9 cellular contexts compared by ENCODE assay signal in the genomic region with DNA sequence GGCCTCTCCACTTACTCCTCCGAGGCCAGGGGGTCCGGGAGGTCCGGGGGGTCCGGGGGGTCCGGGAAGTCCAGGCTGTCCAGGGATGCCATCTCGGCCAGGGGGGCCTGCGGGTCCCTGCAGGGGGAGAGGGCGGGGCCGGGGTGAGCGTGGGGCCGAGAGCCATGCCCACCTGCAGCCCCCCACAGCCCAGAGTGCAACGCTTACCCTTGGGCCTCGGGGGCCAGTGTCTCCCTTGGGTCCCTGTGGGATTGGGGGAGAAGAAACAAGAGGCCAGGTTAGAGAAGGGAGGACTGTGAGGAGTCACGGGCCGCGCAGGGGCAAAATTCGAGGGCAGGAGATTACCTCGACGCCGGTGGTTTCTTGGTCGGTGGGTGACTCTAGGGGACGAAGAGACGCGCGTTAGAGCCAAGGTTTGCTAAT. TPM values are rescaled to one million over a fixed set of nuclear protein-coding genes. Genes with fewer than 3 reads are reported as not detected.
DNase-seq lines count a peak whose midpoint lies in the region; ATAC-seq, FAIRE-seq and TF ChIP-seq lines count a peak whose summit lies in the region.
"Had no signal": no experiment of that assay in that cellular context is flagged by ENCODE, and none has a peak within 500 bp of the region (broad histone marks: within the 10 kb centered on the region; RNA-seq: fewer than 3 reads in every experiment).

No MANE protein-coding gene starts in this region.

- no peaks in the 10 kb centered on the region for H3K9me3 Mint-ChIP-seq in CD8-positive, alpha-beta T cell

- no peaks in the 10 kb centered on the region for H3K36me3 ChIP-seq in CD8-positive, alpha-beta T cell (ENCODE audit: insufficient read depth, low read length)
- H3K36me3 ChIP-seq in heart right ventricle (peaks cover 0 to 51% (median 26%) of the 10 kb centered on the region in 9 donors), rectal smooth muscle tissue (ENCODE audit: control insufficient read depth, insufficient read depth, low read length) (peaks cover 35% of the 10 kb centered on the region)

- POLR2A ChIA-PET in CD8-positive, alpha-beta T cell (lab: Charles Lee): no interaction called here

- peaks cover 12% of the 10 kb centered on the region for H3K27me3 ChIP-seq in CD8-positive, alpha-beta T cell (ENCODE audit: insufficient read depth, low read length)
- H3K27me3 ChIP-seq in heart right ventricle (peaks cover 0 to 47% (median 29%) of the 10 kb centered on the region in 7 donors), rectal smooth muscle tissue (ENCODE audit: control insufficient read depth, insufficient read depth, low read length) (peaks cover 7% of the 10 kb centered on the region)

- 34 to 42% methylated on average over 25 of the region's 25 CpGs for WGBS in heart right ventricle, 2 donors

- no peak overlapping the region for H3K9ac ChIP-seq in rectal smooth muscle tissue (ENCODE audit: low read length)

- no peaks in the 10 kb centered on the region for H3K36me3 Mint-ChIP-seq in CD8-positive, alpha-beta T cell

- intact Hi-C loops in CD8-positive, alpha-beta T cell (cut with DNase I, micrococcal nuclease): no loop called here
- intact Hi-C loops in heart right ventricle (cut with DNase I): loop anchor here in 1 of 10 donors (2.0 kb wide), 1 partner anchor 30 kb away; no protein-coding TSS in a partner anchor

- no peak overlapping the region for H3K27ac Mint-ChIP-seq in CD8-positive, alpha-beta T cell

- DNase-seq in CD8-positive, alpha-beta T cell: peak in 1 of 7 experiments; percentile 20
- DNase-seq in heart right ventricle (no peak), frontal cortex (ENCODE audit: low spot score in 2 of 2) (no peak), NCI-H2081 (lab: John Stamatoyannopoulos, UW) (no peak)

- TF ChIP-seq CTCF in CD8-positive, alpha-beta T cell (IDR thresholded peaks at IDR 0.05): no peak
- TF ChIP-seq CTCF in WI38 (IDR thresholded peaks at IDR 0.05; ENCODE audit: low read depth, low read length) (no peak), heart right ventricle (IDR thresholded peaks at IDR 0.05) (no peak)

- no peak overlapping the region for H3K4me3 ChIP-seq in CD8-positive, alpha-beta T cell (ENCODE audit: low read depth, low read length)
- H3K4me3 ChIP-seq in WI38 (ENCODE audit: low read depth, low read length) (peak overlapping the region; percentile 100), heart right ventricle (peak overlapping the region in 9 of 10 donors; percentile 21 to 65 (median 62)), rectal smooth muscle tissue (ENCODE audit: low read length) (peak overlapping the region; percentile 29)

- no peak overlapping the region for H3K27ac ChIP-seq in CD8-positive, alpha-beta T cell (ENCODE audit: low read depth, low read length)
- H3K27ac ChIP-seq in heart right ventricle (peak overlapping the region; percentile 3 to 93 (median 81)), rectal smooth muscle tissue (ENCODE audit: low read depth, low read length) (peak overlapping the region; percentile 82)

- CTCF ChIA-PET in CD8-positive, alpha-beta T cell (lab: Charles Lee): interaction anchor here (1.2 to 8.6 kb wide), 8 partner anchors 12 to 105 kb away, joined by 3 to 140 read pairs (median 7); a partner anchor contains a TSS

- no peaks in the 10 kb centered on the region for H3K9me3 ChIP-seq in CD8-positive, alpha-beta T cell (ENCODE audit: low read length)
- H3K9me3 ChIP-seq in heart right ventricle: no peaks in the 10 kb centered on the region

- peak overlapping the region; percentile 39 for H3K4me3 Mint-ChIP-seq in CD8-positive, alpha-beta T cell

- peaks cover 21% of the 10 kb centered on the region for H3K4me1 ChIP-seq in CD8-positive, alpha-beta T cell (ENCODE audit: insufficient read depth, low read length)
- peaks cover 3 to 44% (median 26%) of the 10 kb centered on the region in 9 donors for H3K4me1 ChIP-seq in heart right ventricle
- H3K4me1 ChIP-seq in rectal smooth muscle tissue (ENCODE audit: control insufficient read depth, insufficient read depth, low read length): peaks cover 37% of the 10 kb centered on the region

- FAIRE-seq in frontal cortex (lab: Jason Lieb, UNC): no peak

- no peak for ATAC-seq in CD8-positive, alpha-beta T cell
- ATAC-seq in heart right ventricle (peak in 1 of 8 donors; percentile 11), GM21723 (IDR thresholded peaks at IDR 0.05; ENCODE audit: unreplicated experiment) (no peak), GM21515 (IDR thresholded peaks at IDR 0.05; ENCODE audit: unreplicated experiment) (no peak)

- peaks cover 33% of the 10 kb centered on the region for H3K27me3 Mint-ChIP-seq in CD8-positive, alpha-beta T cell (ENCODE audit: low read depth)

- H3K4me1 Mint-ChIP-seq in CD8-positive, alpha-beta T cell (ENCODE audit: low read depth): peaks cover 25% of the 10 kb centered on the region

RNA-seq across cellular contexts. Expression of a gene that starts 2.2 kb away (rescaled TPM):
- 10 to 100 TPM; 37.2 to 43.8 TPM for total RNA-seq in CD8-positive, alpha-beta T cell
- 100 to 1,000 TPM in 1 of 10 donors, 10 to 100 TPM in 9; 31.7 to 455 (median 45.9) TPM for total RNA-seq in heart right ventricle
- polyA plus RNA-seq in heart right ventricle: 10 to 100 TPM; 30.2 to 81.5 TPM
- total RNA-seq in frontal cortex: 26.1 TPM

RNA-seq across cellular contexts. Expression of a gene that starts 33.4 kb away (rescaled TPM):
- total RNA-seq in CD8-positive, alpha-beta T cell: under 1 TPM in 1 of 2 experiments, not detected in 1; 0.25 TPM
- total RNA-seq in heart right ventricle (100 to 1,000 TPM; 136 to 204 (median 158) TPM), frontal cortex (not detected)
- polyA plus RNA-seq in heart right ventricle: 100 to 1,000 TPM; 137 to 314 TPM
- total RNA-seq: dermis microvascular lymphatic vessel endothelial cell had no signal

RNA-seq across cellular contexts. Expression of a gene that starts 48.7 kb away (rescaled TPM):
- 10 to 100 TPM; 64.3 TPM for total RNA-seq in CD8-positive, alpha-beta T cell
- total RNA-seq in heart right ventricle (10 to 100 TPM; 17.3 to 45.4 (median 26.9) TPM), frontal cortex (68.9 TPM)
- 10 to 100 TPM; 22.4 to 42.7 TPM for polyA plus RNA-seq in heart right ventricle

Comparison
In these comparisons a context has a peak if more than half of its experiments do, and no peak if none do; other contexts are left out.
1. RNA of a gene that starts 33.4 kb away (total RNA-seq): 136 to 204 TPM in heart right ventricle; 0.25 TPM in CD8-positive, alpha-beta T cell and not detected in frontal cortex (single experiment); every median in the first group is over 100 times any median in the second.